10 cellular contexts compared by ENCODE assay signal in the genomic region with DNA sequence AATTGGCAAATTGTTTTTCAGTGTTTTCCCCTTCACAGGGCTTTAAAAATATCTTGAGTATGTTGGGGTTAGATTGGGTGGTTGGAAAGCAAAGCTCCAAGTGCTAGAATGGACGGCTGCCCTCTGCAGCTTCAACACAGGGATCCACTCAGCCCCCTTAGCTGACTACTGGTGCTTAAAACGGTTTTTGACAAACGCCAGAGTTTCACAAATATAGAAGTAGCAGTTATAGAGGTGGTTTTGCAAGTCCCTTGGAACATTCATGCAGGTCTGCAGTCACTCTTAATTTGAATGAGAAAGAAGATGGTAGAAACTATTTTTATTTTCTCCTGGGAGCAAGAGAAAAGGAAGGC.
DNase-seq lines count a peak whose midpoint lies in the region; ATAC-seq and TF ChIP-seq lines count a peak whose summit lies in the region.
"Had no signal": no experiment of that assay in that cellular context is flagged by ENCODE, and none has a peak within 500 bp of the region (broad histone marks: within the 10 kb centered on the region; RNA-seq: fewer than 3 reads in every experiment).

No MANE protein-coding gene starts in this region.

- intact Hi-C loops in OCI-LY7 (cut with micrococcal nuclease; ENCODE audit: unreplicated experiment) = no loop called here

- no peaks in the 10 kb centered on the region for H3K9me3 ChIP-seq in OCI-LY7 (ENCODE audit: low read length)
- H3K9me3 ChIP-seq: lower lobe of right lung had no signal

- no peak overlapping the region for H2AFZ ChIP-seq in OCI-LY7 (ENCODE audit: low read length)

- H3K4me3 ChIP-seq in OCI-LY7 (ENCODE audit: low read depth, low read length, poor library complexity, severe bottlenecking) (no peak overlapping the region), fibroblast of mammary gland (ENCODE audit: control insufficient read depth, low read depth, low read length) (peak overlapping the region; percentile 21)
- H3K4me3 ChIP-seq: lower lobe of right lung had no signal

- peak; percentile 29 for ATAC-seq in GM19395 (IDR thresholded peaks at IDR 0.05; ENCODE audit: unreplicated experiment)

- DNase-seq in OCI-LY7 (ENCODE audit: low spot score) (no peak), fibroblast of mammary gland (ENCODE audit: low read depth) (no peak), retina (peak; percentile 47), glomerular visceral epithelial cell (ENCODE audit: extremely low spot score) (no peak), cortex of kidney (lab: John Stamatoyannopoulos, UW) (no peak)
- no peak for DNase-seq in activated CD4-positive, alpha-beta T cell treated with anti-CD3 and anti-CD28 coated beads for 48 hours
- no peak for DNase-seq in stimulated activated CD4-positive, alpha-beta T cell treated with anti-CD3 and anti-CD28 coated beads, Interleukin-12 subunit alpha, Interleukin-12 subunit beta, amount 100 ng/mL, for 4 hours
- DNase-seq: lower lobe of right lung; NK-92 treated with Interleukin-12 subunit alpha and Interleukin-12 subunit beta, amount 100 ng/mL, for 24 hours had no signal

- H4K20me1 ChIP-seq in OCI-LY7 (ENCODE audit: insufficient read depth, low read length) = peaks cover 6% of the 10 kb centered on the region; the same call in 1 of the 2 replicates

- POLR2A ChIA-PET in OCI-LY7 (lab: Charles Lee) = interaction anchor here (0.9 to 3.8 kb wide), 5 partner anchors 10 to 20 kb away, joined by 3 to 18 read pairs (median 7); no protein-coding TSS in a partner anchor

- H3K4me1 ChIP-seq in OCI-LY7 (ENCODE audit: insufficient read depth, low read length, poor library complexity, severe bottlenecking) = peaks cover 13% of the 10 kb centered on the region

- H3K9me2 ChIP-seq in OCI-LY7 (ENCODE audit: insufficient read depth, low read length) = no peaks in the 10 kb centered on the region

- peaks cover 70% of the 10 kb centered on the region for H3K79me2 ChIP-seq in OCI-LY7 (ENCODE audit: insufficient read depth, low read depth, low read length)

- H3K4me2 ChIP-seq in OCI-LY7 (ENCODE audit: low read length) = peak overlapping the region; percentile 28; the same call in 1 of the 2 replicates

- no peak overlapping the region for H3K27ac ChIP-seq in OCI-LY7 (ENCODE audit: low read depth, low read length, poor library complexity, severe bottlenecking)
- H3K27ac ChIP-seq: lower lobe of right lung had no signal

- TF ChIP-seq CTCF in OCI-LY7 (conservative IDR thresholded peaks at IDR 0.05; ENCODE audit: low read length) (0 out of 2 replicates have a peak, but pooled peaks have one; percentile 4), fibroblast of mammary gland (conservative IDR thresholded peaks at IDR 0.05; ENCODE audit: control insufficient read depth, insufficient read depth, low read depth, low read length) (no peak)

- CTCF ChIA-PET in OCI-LY7 (lab: Charles Lee; ENCODE audit: unreplicated experiment) = no interaction called here

- no peaks in the 10 kb centered on the region; the same call in 1 of the 2 replicates for H3K36me3 ChIP-seq in OCI-LY7 (ENCODE audit: insufficient read depth, low read length)
- H3K36me3 ChIP-seq: lower lobe of right lung had no signal

- no TSS peak for BruUV-seq in OCI-LY7 (replicated peaks; lab: Mats Ljungman, UMichigan)
